In the genomic region with DNA sequence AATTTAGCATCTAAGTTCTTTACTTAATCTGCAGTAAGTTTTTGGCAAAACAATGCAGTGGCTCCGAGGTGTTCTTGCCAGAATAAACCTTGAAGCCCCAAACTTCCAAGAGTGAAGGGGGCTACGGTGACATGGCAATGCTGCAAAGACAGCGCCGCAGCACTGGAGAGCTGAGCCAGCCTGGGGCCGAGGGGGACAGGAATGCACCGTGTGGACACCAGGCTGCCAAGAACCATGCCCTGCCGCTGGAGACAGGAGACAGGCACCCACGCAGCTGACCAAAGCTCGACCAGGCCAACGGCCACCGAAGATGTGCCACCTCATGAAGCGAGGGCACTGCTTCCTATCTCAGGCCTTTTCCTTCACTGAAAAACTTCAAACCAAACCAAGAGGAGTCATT, we compare ENCODE assay signal across 14 cellular contexts. TPM values are rescaled to one million over a fixed set of nuclear protein-coding genes. Genes with fewer than 3 reads are reported as not detected.
DNase-seq lines count a peak whose midpoint lies in the region; ATAC-seq and TF ChIP-seq lines count a peak whose summit lies in the region.
"Had no signal": no experiment of that assay in that cellular context is flagged by ENCODE, and none has a peak within 500 bp of the region (broad histone marks: within the 10 kb centered on the region; RNA-seq: fewer than 3 reads in every experiment).

No MANE protein-coding gene starts in this region.

- no peaks in the 10 kb centered on the region for H3K9me3 Mint-ChIP-seq in IgD-negative memory B cell
- H3K9me3 Mint-ChIP-seq in osteocyte (ENCODE audit: unreplicated experiment), result no peaks in the 10 kb centered on the region
- no peaks in the 10 kb centered on the region for H3K9me3 Mint-ChIP-seq in naive thymus-derived CD8-positive, alpha-beta T cell
- H3K9me3 Mint-ChIP-seq: CD4-positive, alpha-beta T cell; GM23338 had no signal

- peak overlapping the region; percentile 15 for H3K27ac ChIP-seq in C4-2B

- peak; percentile 30 for ATAC-seq in left lobe of liver
- ATAC-seq in naive thymus-derived CD8-positive, alpha-beta T cell, result no peak
- ATAC-seq: GM23338 had no signal

- H3K36me3 Mint-ChIP-seq in IgD-negative memory B cell (peaks cover 12% of the 10 kb centered on the region), osteocyte (ENCODE audit: unreplicated experiment) (peaks cover 38% of the 10 kb centered on the region)
- H3K36me3 Mint-ChIP-seq in naive thymus-derived CD8-positive, alpha-beta T cell, result peaks cover under 1 to 54% (median 23%) of the 10 kb centered on the region in 3 donors

- H3K4me1 Mint-ChIP-seq in IgD-negative memory B cell (no peaks in the 10 kb centered on the region), osteocyte (ENCODE audit: unreplicated experiment) (no peaks in the 10 kb centered on the region)
- peaks cover 0 to 2% (median 0%) of the 10 kb centered on the region in 4 donors for H3K4me1 Mint-ChIP-seq in naive thymus-derived CD8-positive, alpha-beta T cell
- H3K4me1 Mint-ChIP-seq: GM23338 had no signal

- H3K27ac Mint-ChIP-seq in IgD-negative memory B cell (peak overlapping the region in 2 of 3 donors; percentile 41 to 82), osteocyte (ENCODE audit: unreplicated experiment) (no peak overlapping the region)
- no peak overlapping the region for H3K27ac Mint-ChIP-seq in naive thymus-derived CD8-positive, alpha-beta T cell
- H3K27ac Mint-ChIP-seq: CD4-positive, alpha-beta T cell; GM23338 had no signal

- TF ChIP-seq CTCF in C4-2B (conservative IDR thresholded peaks at IDR 0.05) (no peak), osteocyte (IDR thresholded peaks at IDR 0.05) (no peak)

- H3K4me3 Mint-ChIP-seq in IgD-negative memory B cell, result no peak overlapping the region
- no peak overlapping the region for H3K4me3 Mint-ChIP-seq in osteocyte (ENCODE audit: unreplicated experiment)
- no peak overlapping the region for H3K4me3 Mint-ChIP-seq in naive thymus-derived CD8-positive, alpha-beta T cell
- H3K4me3 Mint-ChIP-seq: CD4-positive, alpha-beta T cell; GM23338 had no signal

- H3K27me3 Mint-ChIP-seq in IgD-negative memory B cell, result no peaks in the 10 kb centered on the region
- no peaks in the 10 kb centered on the region for H3K27me3 Mint-ChIP-seq in osteocyte (ENCODE audit: unreplicated experiment)
- H3K27me3 Mint-ChIP-seq in naive thymus-derived CD8-positive, alpha-beta T cell, result no peaks in the 10 kb centered on the region
- H3K27me3 Mint-ChIP-seq: CD4-positive, alpha-beta T cell had no signal

- DNase-seq in left lobe of liver (ENCODE audit: low spot score) (peak; percentile 49), osteocyte (ENCODE audit: extremely low spot score, unreplicated experiment) (peak; percentile 71), kidney tubule cell (ENCODE audit: low spot score) (no peak)
- DNase-seq in naive thymus-derived CD8-positive, alpha-beta T cell, result no peak
- DNase-seq in stimulated activated CD4-positive, alpha-beta T cell treated with anti-CD3 and anti-CD28 coated beads, Interleukin-4, amount 100 ng/mL, for 1 hour, result no peak
- DNase-seq: ACHN; BE2C; C1 segment of cervical spinal cord; Caco-2; CD4-positive, alpha-beta T cell; HCEC 1CT had no signal

- POLR2A ChIA-PET in naive thymus-derived CD8-positive, alpha-beta T cell (lab: Charles Lee), result interaction anchor here (0.7 kb wide), 1 partner anchor 41 kb away, joined by 6 read pairs; no protein-coding TSS in a partner anchor

RNA-seq across cellular contexts. Expression of a gene that starts 31.7 kb away (rescaled TPM):
- polyA plus RNA-seq in IgD-negative memory B cell, result 75.6 TPM
- total RNA-seq in left lobe of liver, result 2.4 TPM
- 1.3 and 1.5 TPM in 2 replicates for total RNA-seq in osteocyte
- total RNA-seq in naive thymus-derived CD8-positive, alpha-beta T cell, result 10 to 100 TPM; 29.5 to 31.7 TPM
- 10 to 100 TPM; 20.0 to 26.4 (median 22.4) TPM for polyA plus RNA-seq in naive thymus-derived CD8-positive, alpha-beta T cell

Comparison
In these comparisons a context has a peak if more than half of its experiments do, and no peak if none do; other contexts are left out.
1. H3K27ac Mint-ChIP-seq: peak in IgD-negative memory B cell (2 of 3); none in osteocyte (single experiment) and naive thymus-derived CD8-positive, alpha-beta T cell (0 of 10).
2. DNase-seq: peak in left lobe of liver (single experiment) and osteocyte (single experiment); none in naive thymus-derived CD8-positive, alpha-beta T cell (0 of 10), stimulated activated CD4-positive, alpha-beta T cell treated with anti-CD3 and anti-CD28 coated beads, Interleukin-4, amount 100 ng/mL, for 1 hour (single experiment) and kidney tubule cell (single experiment).